Comparison of ENCODE assay signal across 1 cellular context in the genomic region with DNA sequence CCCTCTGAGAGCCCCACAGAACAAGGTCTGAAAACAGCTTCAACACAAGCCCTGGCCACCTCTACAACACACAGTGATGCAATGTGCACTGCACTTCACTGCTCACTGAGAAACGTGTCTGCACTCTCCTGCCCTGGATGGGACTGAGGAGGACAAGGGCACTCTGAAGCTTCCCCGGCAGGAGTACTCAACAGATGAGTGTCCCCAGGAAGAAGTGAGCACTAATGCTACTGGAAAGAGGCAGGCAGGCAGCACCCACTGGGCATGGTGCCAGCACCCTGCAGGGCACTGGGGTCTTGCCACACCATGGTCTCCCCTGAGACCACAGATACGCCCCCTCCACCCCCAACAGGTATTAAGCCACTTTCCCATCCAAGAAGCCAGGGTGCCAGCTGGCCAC.
TF ChIP-seq lines count a peak whose summit lies in the region.

No MANE protein-coding gene starts in this region.

TF ChIP-seq in GM12878, 131 proteins besides CTCF, POLR2A, EP300 and RAD21 (continued from another document):
- TF ChIP-seq, protein P1, sequence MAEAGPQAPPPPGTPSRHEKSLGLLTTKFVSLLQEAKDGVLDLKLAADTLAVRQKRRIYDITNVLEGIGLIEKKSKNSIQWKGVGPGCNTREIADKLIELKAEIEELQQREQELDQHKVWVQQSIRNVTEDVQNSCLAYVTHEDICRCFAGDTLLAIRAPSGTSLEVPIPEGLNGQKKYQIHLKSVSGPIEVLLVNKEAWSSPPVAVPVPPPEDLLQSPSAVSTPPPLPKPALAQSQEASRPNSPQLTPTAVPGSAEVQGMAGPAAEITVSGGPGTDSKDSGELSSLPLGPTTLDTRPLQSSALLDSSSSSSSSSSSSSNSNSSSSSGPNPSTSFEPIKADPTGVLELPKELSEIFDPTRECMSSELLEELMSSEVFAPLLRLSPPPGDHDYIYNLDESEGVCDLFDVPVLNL (IDR thresholded peaks at IDR 0.05; ENCODE audit: low read depth, low read length), result no peak
- TF ChIP-seq IRF4 (IDR thresholded peaks at IDR 0.05; ENCODE audit: low read depth, low read length), result no peak
- TF ChIP-seq CBX5 (IDR thresholded peaks at IDR 0.05; ENCODE audit: low read depth), result no peak
- no peak for TF ChIP-seq HCFC1 (IDR thresholded peaks at IDR 0.05; ENCODE audit: low read length)
- TF ChIP-seq, protein P2, sequence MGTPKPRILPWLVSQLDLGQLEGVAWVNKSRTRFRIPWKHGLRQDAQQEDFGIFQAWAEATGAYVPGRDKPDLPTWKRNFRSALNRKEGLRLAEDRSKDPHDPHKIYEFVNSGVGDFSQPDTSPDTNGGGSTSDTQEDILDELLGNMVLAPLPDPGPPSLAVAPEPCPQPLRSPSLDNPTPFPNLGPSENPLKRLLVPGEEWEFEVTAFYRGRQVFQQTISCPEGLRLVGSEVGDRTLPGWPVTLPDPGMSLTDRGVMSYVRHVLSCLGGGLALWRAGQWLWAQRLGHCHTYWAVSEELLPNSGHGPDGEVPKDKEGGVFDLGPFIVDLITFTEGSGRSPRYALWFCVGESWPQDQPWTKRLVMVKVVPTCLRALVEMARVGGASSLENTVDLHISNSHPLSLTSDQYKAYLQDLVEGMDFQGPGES (IDR thresholded peaks at IDR 0.05), result no peak
- no peak for TF ChIP-seq SMAD1 (IDR thresholded peaks at IDR 0.05; ENCODE audit: low read depth, partially characterized antibody)
- no peak for TF ChIP-seq CREB1 (IDR thresholded peaks at IDR 0.05; ENCODE audit: low read depth)
- no peak for TF ChIP-seq KAT2A (conservative IDR thresholded peaks at IDR 0.05; ENCODE audit: control insufficient read depth, low read depth, low read length)
- TF ChIP-seq, protein P3, sequence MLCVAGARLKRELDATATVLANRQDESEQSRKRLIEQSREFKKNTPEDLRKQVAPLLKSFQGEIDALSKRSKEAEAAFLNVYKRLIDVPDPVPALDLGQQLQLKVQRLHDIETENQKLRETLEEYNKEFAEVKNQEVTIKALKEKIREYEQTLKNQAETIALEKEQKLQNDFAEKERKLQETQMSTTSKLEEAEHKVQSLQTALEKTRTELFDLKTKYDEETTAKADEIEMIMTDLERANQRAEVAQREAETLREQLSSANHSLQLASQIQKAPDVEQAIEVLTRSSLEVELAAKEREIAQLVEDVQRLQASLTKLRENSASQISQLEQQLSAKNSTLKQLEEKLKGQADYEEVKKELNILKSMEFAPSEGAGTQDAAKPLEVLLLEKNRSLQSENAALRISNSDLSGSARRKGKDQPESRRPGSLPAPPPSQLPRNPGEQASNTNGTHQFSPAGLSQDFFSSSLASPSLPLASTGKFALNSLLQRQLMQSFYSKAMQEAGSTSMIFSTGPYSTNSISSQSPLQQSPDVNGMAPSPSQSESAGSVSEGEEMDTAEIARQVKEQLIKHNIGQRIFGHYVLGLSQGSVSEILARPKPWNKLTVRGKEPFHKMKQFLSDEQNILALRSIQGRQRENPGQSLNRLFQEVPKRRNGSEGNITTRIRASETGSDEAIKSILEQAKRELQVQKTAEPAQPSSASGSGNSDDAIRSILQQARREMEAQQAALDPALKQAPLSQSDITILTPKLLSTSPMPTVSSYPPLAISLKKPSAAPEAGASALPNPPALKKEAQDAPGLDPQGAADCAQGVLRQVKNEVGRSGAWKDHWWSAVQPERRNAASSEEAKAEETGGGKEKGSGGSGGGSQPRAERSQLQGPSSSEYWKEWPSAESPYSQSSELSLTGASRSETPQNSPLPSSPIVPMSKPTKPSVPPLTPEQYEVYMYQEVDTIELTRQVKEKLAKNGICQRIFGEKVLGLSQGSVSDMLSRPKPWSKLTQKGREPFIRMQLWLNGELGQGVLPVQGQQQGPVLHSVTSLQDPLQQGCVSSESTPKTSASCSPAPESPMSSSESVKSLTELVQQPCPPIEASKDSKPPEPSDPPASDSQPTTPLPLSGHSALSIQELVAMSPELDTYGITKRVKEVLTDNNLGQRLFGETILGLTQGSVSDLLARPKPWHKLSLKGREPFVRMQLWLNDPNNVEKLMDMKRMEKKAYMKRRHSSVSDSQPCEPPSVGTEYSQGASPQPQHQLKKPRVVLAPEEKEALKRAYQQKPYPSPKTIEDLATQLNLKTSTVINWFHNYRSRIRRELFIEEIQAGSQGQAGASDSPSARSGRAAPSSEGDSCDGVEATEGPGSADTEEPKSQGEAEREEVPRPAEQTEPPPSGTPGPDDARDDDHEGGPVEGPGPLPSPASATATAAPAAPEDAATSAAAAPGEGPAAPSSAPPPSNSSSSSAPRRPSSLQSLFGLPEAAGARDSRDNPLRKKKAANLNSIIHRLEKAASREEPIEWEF (IDR thresholded peaks at IDR 0.05; ENCODE audit: insufficient replicate concordance, low read depth, low read length), result no peak
- TF ChIP-seq ZSCAN29 (IDR thresholded peaks at IDR 0.05), result no peak
- no peak for TF ChIP-seq RUNX3 (IDR thresholded peaks at IDR 0.05; ENCODE audit: low read length)
- TF ChIP-seq JUND (IDR thresholded peaks at IDR 0.05; ENCODE audit: low read depth, low read length), result no peak
- no peak for TF ChIP-seq TCF7 (IDR thresholded peaks at IDR 0.05; ENCODE audit: borderline replicate concordance)
- TF ChIP-seq, protein P4, sequence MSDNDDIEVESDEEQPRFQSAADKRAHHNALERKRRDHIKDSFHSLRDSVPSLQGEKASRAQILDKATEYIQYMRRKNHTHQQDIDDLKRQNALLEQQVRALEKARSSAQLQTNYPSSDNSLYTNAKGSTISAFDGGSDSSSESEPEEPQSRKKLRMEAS (IDR thresholded peaks at IDR 0.05; ENCODE audit: low read depth, low read length), result 0 out of 2 replicates have a peak, but pooled peaks have one; percentile 30
- no peak for TF ChIP-seq EGR1 (IDR thresholded peaks at IDR 0.05; ENCODE audit: borderline replicate concordance in 1 of 2, low read depth in 2 of 2, low read length in 2 of 2)
- TF ChIP-seq POLR2AphosphoS2 (IDR thresholded peaks at IDR 0.05; ENCODE audit: low read depth, low read length), result peak; percentile 40; the same call in 1 of the 2 replicates
- TF ChIP-seq BHLHE40 (IDR thresholded peaks at IDR 0.05; ENCODE audit: borderline replicate concordance in 1 of 2, low read depth in 2 of 2, low read length in 1 of 2), result 0 out of 4 replicates have a peak, but pooled peaks of 1 of the 2 experiments have one; percentile 12
- TF ChIP-seq ASH2L (IDR thresholded peaks at IDR 0.05; ENCODE audit: borderline replicate concordance, low read depth), result no peak
